Comparison of ENCODE assay signal across 8 cellular contexts in the genomic region with DNA sequence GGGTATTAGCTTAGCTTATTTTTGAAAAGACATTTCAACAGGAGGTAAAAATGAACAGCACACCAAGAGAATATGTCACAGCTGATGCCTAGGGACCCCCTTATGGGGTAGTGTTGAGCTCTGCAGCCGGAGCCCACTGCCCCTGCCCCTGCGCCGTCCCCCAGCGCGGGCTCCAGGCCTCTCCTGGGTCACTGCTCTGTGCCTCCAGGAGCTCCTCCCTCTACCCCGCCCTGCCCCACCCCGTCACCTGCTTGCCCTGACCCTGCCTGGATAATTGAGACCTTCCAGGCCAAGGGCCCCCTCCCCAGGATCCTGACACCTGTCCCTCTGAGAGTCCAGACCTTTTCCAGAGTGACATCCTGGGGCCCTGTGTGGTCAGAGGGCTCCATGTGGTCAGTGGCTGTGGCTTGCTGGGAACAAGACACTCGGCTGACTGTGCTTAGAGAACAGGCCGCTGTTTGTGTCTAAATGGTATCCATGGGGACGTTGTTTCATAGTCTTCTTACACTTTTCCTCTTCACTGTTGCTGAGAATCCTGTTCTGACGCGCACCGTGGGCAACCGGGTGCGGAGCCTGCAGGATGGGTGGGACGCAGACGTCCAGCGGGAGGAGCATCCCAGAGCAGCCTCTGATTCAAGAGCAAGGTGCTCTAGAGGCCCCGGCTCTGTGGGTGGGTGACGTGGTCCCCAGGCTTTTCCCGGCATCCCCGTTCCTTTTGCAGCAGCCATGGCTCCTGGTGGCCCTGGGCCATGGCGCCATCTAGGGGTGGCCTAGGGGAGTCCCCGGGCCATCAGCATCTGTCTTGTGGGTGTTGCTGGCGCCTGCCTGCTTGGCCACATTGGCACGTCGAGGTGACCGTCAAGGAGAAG. TPM values are rescaled to one million over a fixed set of nuclear protein-coding genes. Genes with fewer than 3 reads are reported as not detected.
DNase-seq lines count a peak whose midpoint lies in the region; ATAC-seq and TF ChIP-seq lines count a peak whose summit lies in the region.

No MANE protein-coding gene starts in this region.

- H3K9me3 ChIP-seq in AG04450 (ENCODE audit: control insufficient read depth, insufficient read depth, low read length) (peaks cover 25% of the 10 kb centered on the region), esophagus squamous epithelium (no peaks in the 10 kb centered on the region)

- H3K27me3 ChIP-seq in AG04450 (ENCODE audit: control insufficient read depth, insufficient read depth, low read length) = no peaks in the 10 kb centered on the region
- H3K27me3 ChIP-seq in HL-60 (ENCODE audit: insufficient read depth, poor library complexity, severe bottlenecking) = no peaks in the 10 kb centered on the region
- no peaks in the 10 kb centered on the region for H3K27me3 ChIP-seq in esophagus squamous epithelium

- CTCF ChIA-PET in AG04450 (lab: Charles Lee) = no interaction called here

- no peak overlapping the region for H3K27ac ChIP-seq in AG04450 (ENCODE audit: low read depth, low read length)
- H3K27ac ChIP-seq in HL-60 (replicated peaks) = no peak overlapping the region
- peak overlapping the region in 2 of 4 donors; percentile 29 to 32 for H3K27ac ChIP-seq in esophagus squamous epithelium

- POLR2A ChIA-PET in AG04450 (lab: Yijun Ruan, JAX) = no interaction called here

- no peaks in the 10 kb centered on the region for H3K27me3 Mint-ChIP-seq in osteocyte (ENCODE audit: unreplicated experiment)
- H3K27me3 Mint-ChIP-seq in stimulated activated memory B cell treated with anti-CD40 and anti-IgM and Interleukin-4, amounts not matched to agents 10 μg/mL and 1 μg/mL and 100 μg/mL, for 72 hours = no peaks in the 10 kb centered on the region

- H3K4me1 ChIP-seq in esophagus squamous epithelium = peaks cover 11 to 47% (median 12%) of the 10 kb centered on the region in 3 donors

- no peaks in the 10 kb centered on the region for H3K9me3 Mint-ChIP-seq in osteocyte (ENCODE audit: unreplicated experiment)
- no peaks in the 10 kb centered on the region for H3K9me3 Mint-ChIP-seq in stimulated activated memory B cell treated with anti-CD40 and anti-IgM and Interleukin-4, amounts not matched to agents 10 μg/mL and 1 μg/mL and 100 μg/mL, for 72 hours

- ATAC-seq in stimulated activated memory B cell treated with anti-CD40 and anti-IgM and Interleukin-4, amounts not matched to agents 10 μg/mL and 1 μg/mL and 100 μg/mL, for 72 hours = no peak

- H3K36me3 ChIP-seq in esophagus squamous epithelium = peaks cover 0 to 23% (median 0%) of the 10 kb centered on the region in 3 donors

- no peak overlapping the region for H3K4me3 ChIP-seq in AG04450 (ENCODE audit: low read depth, low read length)
- no peak overlapping the region for H3K4me3 ChIP-seq in HL-60 (replicated peaks; ENCODE audit: insufficient read depth, low read length)
- H3K4me3 ChIP-seq in esophagus squamous epithelium = no peak overlapping the region

- TF ChIP-seq CTCF in AG04450 (IDR thresholded peaks at IDR 0.05; ENCODE audit: low read depth, low read length) (peak; percentile 29), HL-60 (IDR thresholded peaks at IDR 0.05; ENCODE audit: insufficient read depth, low read length) (peak; percentile 48), esophagus squamous epithelium (IDR thresholded peaks at IDR 0.05) (peak; percentile 62 to 86 (median 71)), osteocyte (IDR thresholded peaks at IDR 0.05) (peak; percentile 55)

- TF ChIP-seq POLR2A in esophagus squamous epithelium (IDR thresholded peaks at IDR 0.05) = no peak

- no peak overlapping the region for H3K4me3 Mint-ChIP-seq in osteocyte (ENCODE audit: unreplicated experiment)
- no peak overlapping the region for H3K4me3 Mint-ChIP-seq in stimulated activated memory B cell treated with anti-CD40 and anti-IgM and Interleukin-4, amounts not matched to agents 10 μg/mL and 1 μg/mL and 100 μg/mL, for 72 hours

- WGBS in esophagus squamous epithelium, 2 donors = 37 to 47% methylated on average over 4 to 15 of the region's 28 CpGs

- peaks cover 2% of the 10 kb centered on the region for H3K4me1 Mint-ChIP-seq in osteocyte (ENCODE audit: unreplicated experiment)
- H3K4me1 Mint-ChIP-seq in stimulated activated memory B cell treated with anti-CD40 and anti-IgM and Interleukin-4, amounts not matched to agents 10 μg/mL and 1 μg/mL and 100 μg/mL, for 72 hours = peaks cover 36% of the 10 kb centered on the region

- no peak overlapping the region for H3K27ac Mint-ChIP-seq in osteocyte (ENCODE audit: unreplicated experiment)
- H3K27ac Mint-ChIP-seq in stimulated activated memory B cell treated with anti-CD40 and anti-IgM and Interleukin-4, amounts not matched to agents 10 μg/mL and 1 μg/mL and 100 μg/mL, for 72 hours = no peak overlapping the region

- H3K36me3 Mint-ChIP-seq in osteocyte (ENCODE audit: unreplicated experiment) = peaks cover 2% of the 10 kb centered on the region
- H3K36me3 Mint-ChIP-seq in stimulated activated memory B cell treated with anti-CD40 and anti-IgM and Interleukin-4, amounts not matched to agents 10 μg/mL and 1 μg/mL and 100 μg/mL, for 72 hours = peaks cover 15% of the 10 kb centered on the region

- no peak for DNase-seq in AG04450 (ENCODE audit: low read depth, low spot score)
- DNase-seq in HL-60 (ENCODE audit: low read depth in 1 of 2, low spot score in 1 of 2) = no peak
- peak; percentile 46 for DNase-seq in activated T-cell treated with anti-CD3 and anti-CD28 coated beads for 1 hour (ENCODE audit: low read depth)
- no peak for DNase-seq in esophagus squamous epithelium (lab: John Stamatoyannopoulos, UW)
- no peak for DNase-seq in osteocyte (ENCODE audit: extremely low spot score, unreplicated experiment)
- no peak for DNase-seq in NCI-H2107 treated with DMSO at 0.1 percent for 48 hours (lab: John Stamatoyannopoulos, UW; ENCODE audit: unreplicated experiment)
- no peak for DNase-seq in glomerular visceral epithelial cell (ENCODE audit: extremely low spot score)

- intact Hi-C loops in esophagus squamous epithelium (cut with DNase I) = no loop called here

RNA-seq across cellular contexts. Expression of a gene that starts 20.0 kb away (rescaled TPM):
- not detected in 2 replicates for polyA plus RNA-seq in AG04450 (2011; rRNA removed)
- not detected in 2 replicates for polyA minus RNA-seq in AG04450 (2011; rRNA and poly(A)+ RNA removed)
- total RNA-seq in esophagus squamous epithelium = 1 to 10 TPM in 1 of 4 donors, under 1 TPM in 3; under 0.01 to 1.8 (median 0.29) TPM
- total RNA-seq in osteocyte = 0.47 and 0.56 TPM in 2 replicates

RNA-seq across cellular contexts. Expression of a gene that starts 20.9 kb away (rescaled TPM):
- polyA plus RNA-seq in AG04450 (2011; rRNA removed) = 4.2 and 6.1 TPM in 2 replicates
- 3.5 and 3.6 TPM in 2 replicates for polyA minus RNA-seq in AG04450 (2011; rRNA and poly(A)+ RNA removed)
- 10 to 100 TPM; 14.2 to 31.4 (median 20.3) TPM for total RNA-seq in esophagus squamous epithelium
- total RNA-seq in osteocyte = 17.1 and 20.0 TPM in 2 replicates

RNA-seq across cellular contexts. Expression of a gene that starts 25.4 kb away (rescaled TPM):
- 58.3 and 69.5 TPM in 2 replicates for polyA plus RNA-seq in AG04450 (2011; rRNA removed)
- polyA minus RNA-seq in AG04450 (2011; rRNA and poly(A)+ RNA removed) = 35.2 and 39.7 TPM in 2 replicates
- total RNA-seq in esophagus squamous epithelium = 100 to 1,000 TPM in 1 of 4 donors, 10 to 100 TPM in 3; 69.6 to 105 (median 79.9) TPM
- 58.2 and 69.8 TPM in 2 replicates for total RNA-seq in osteocyte

RNA-seq across cellular contexts. Expression of a gene that starts 30.9 kb away (rescaled TPM):
- 6.7 and 10.8 TPM in 2 replicates for polyA plus RNA-seq in AG04450 (2011; rRNA removed)
- polyA minus RNA-seq in AG04450 (2011; rRNA and poly(A)+ RNA removed) = 1.6 and 1.9 TPM in 2 replicates
- total RNA-seq in esophagus squamous epithelium (10 to 100 TPM; 17.3 to 35.6 (median 28.1) TPM), osteocyte (11.3 and 14.8 TPM in 2 replicates)

RNA-seq across cellular contexts. Expression of a gene that starts 38.4 kb away (rescaled TPM):
- polyA plus RNA-seq in AG04450 (2011; rRNA removed) = 2.1 and 2.5 TPM in 2 replicates
- polyA minus RNA-seq in AG04450 (2011; rRNA and poly(A)+ RNA removed) = 2.8 and 3.5 TPM in 2 replicates
- total RNA-seq in esophagus squamous epithelium = 10 to 100 TPM in 3 of 4 donors, 1 to 10 TPM in 1; 7.2 to 26.5 (median 15.8) TPM
- total RNA-seq in osteocyte = 28.2 and 38.9 TPM in 2 replicates
